ENCODE assay signal across 11 cellular contexts in the genomic region with DNA sequence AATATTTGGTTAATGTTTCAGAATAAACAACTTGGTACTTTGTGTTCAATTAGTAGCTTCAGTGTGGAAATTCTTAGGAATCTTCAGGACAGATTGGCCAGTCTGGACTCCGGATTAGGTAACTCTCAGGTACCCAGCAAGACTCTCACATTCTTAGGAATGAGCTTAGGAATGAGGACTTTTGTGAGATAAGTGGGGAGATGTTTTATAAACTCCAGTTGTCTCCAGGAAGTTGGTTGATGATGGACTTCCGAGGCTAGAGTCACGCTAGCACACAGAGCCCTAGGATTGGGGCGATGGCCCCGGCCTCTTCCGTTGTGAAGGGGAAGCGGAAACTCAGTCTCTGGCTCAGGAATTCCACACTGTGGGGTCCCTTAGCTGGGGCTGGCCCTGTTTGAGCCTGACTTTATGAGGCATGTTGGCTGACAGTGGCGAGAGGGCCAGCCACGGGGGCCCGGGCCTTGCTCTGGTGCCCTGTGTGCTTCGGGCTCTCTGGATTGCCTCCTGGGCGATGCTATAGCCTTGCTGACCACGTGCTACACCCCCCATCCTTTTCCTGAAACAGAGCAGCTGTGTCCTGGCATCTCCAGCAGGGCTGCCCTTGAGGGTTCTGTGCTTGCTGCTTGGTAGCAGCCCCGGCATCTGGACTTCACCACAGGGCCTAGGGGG. TPM values are rescaled to one million over a fixed set of nuclear protein-coding genes. Genes with fewer than 3 reads are reported as not detected.
DNase-seq lines count a peak whose midpoint lies in the region; ATAC-seq and TF ChIP-seq lines count a peak whose summit lies in the region.
"Had no signal": no experiment of that assay in that cellular context is flagged by ENCODE, and none has a peak within 500 bp of the region (broad histone marks: within the 10 kb centered on the region; RNA-seq: fewer than 3 reads in every experiment).

No MANE protein-coding gene starts in this region.

- intact Hi-C loops in body of pancreas (cut with DNase I): no loop called here

- H3K4me3 ChIP-seq in GM23248: no peak overlapping the region
- H3K4me3 ChIP-seq in body of pancreas: no peak overlapping the region
- no peak overlapping the region for H3K4me3 ChIP-seq in skeletal muscle satellite cell (ENCODE audit: low read length)
- H3K4me3 ChIP-seq: colonic mucosa had no signal

- H3K9me3 ChIP-seq in GM23248 (ENCODE audit: low read depth) (no peaks in the 10 kb centered on the region), body of pancreas (no peaks in the 10 kb centered on the region), skeletal muscle satellite cell (replicated peaks; ENCODE audit: low read length) (no peaks in the 10 kb centered on the region)
- H3K9me3 ChIP-seq: colonic mucosa had no signal

- peaks cover 8% of the 10 kb centered on the region for H3K4me1 ChIP-seq in GM23248 (ENCODE audit: insufficient read depth)
- peaks cover 37% of the 10 kb centered on the region for H3K4me1 ChIP-seq in body of pancreas
- peaks cover 18% of the 10 kb centered on the region for H3K4me1 ChIP-seq in skeletal muscle satellite cell (ENCODE audit: control insufficient read depth, insufficient read depth, low read length)
- H3K4me1 ChIP-seq: colonic mucosa had no signal

- H3K9ac ChIP-seq in GM23248: peak overlapping the region; percentile 26; the same call in 1 of the 2 replicates
- H3K9ac ChIP-seq in skeletal muscle satellite cell (ENCODE audit: low read depth, low read length): no peak overlapping the region

- TF ChIP-seq POLR2A in body of pancreas (IDR thresholded peaks at IDR 0.05): no peak

- H3K27me3 ChIP-seq in GM23248 (replicated peaks; ENCODE audit: insufficient read depth) (no peaks in the 10 kb centered on the region), body of pancreas (no peaks in the 10 kb centered on the region), skeletal muscle satellite cell (ENCODE audit: control insufficient read depth, insufficient read depth, low read length) (no peaks in the 10 kb centered on the region)
- H3K27me3 ChIP-seq: colonic mucosa had no signal

- no peaks in the 10 kb centered on the region for H4K20me1 ChIP-seq in GM23248 (ENCODE audit: insufficient read depth)

- H3K4me2 ChIP-seq in GM23248 (ENCODE audit: unreplicated experiment) (no peak overlapping the region), skeletal muscle satellite cell (ENCODE audit: low read length) (peak overlapping the region; percentile 39)

- H3F3A ChIP-seq in GM23248 (ENCODE audit: insufficient read depth): peaks cover 18% of the 10 kb centered on the region; the same call in 1 of the 2 replicates

- H3K36me3 ChIP-seq in GM23248 (ENCODE audit: low read depth): no peaks in the 10 kb centered on the region
- peaks cover 0 to 2% of the 10 kb centered on the region in 2 donors for H3K36me3 ChIP-seq in body of pancreas (replicated peaks in 1 of 2; ENCODE audit: insufficient read depth in 1 of 2, low read depth in 2 of 2)
- peaks cover 19% of the 10 kb centered on the region for H3K36me3 ChIP-seq in skeletal muscle satellite cell (ENCODE audit: insufficient read depth, low read length)
- H3K36me3 ChIP-seq: colonic mucosa had no signal

- DNase-seq in GM23248: peak; percentile 30
- peak; percentile 31 to 64 (median 54) for DNase-seq in body of pancreas
- peak; percentile 72 for DNase-seq in kidney tubule cell (ENCODE audit: low spot score)
- no peak for DNase-seq in hepatic stellate cell (ENCODE audit: low spot score)
- DNase-seq in type B pancreatic cell (ENCODE audit: extremely low spot score, unreplicated experiment): no peak
- DNase-seq in SW 1271 (lab: John Stamatoyannopoulos, UW): no peak
- DNase-seq: colonic mucosa, mammary epithelial cell, SHP77 had no signal

- no peak for TF ChIP-seq CTCF in body of pancreas (IDR thresholded peaks at IDR 0.05)
- TF ChIP-seq CTCF in type B pancreatic cell (conservative IDR thresholded peaks at IDR 0.05): no peak

- peaks cover 12% of the 10 kb centered on the region for H3K36me3 Mint-ChIP-seq in type B pancreatic cell

- H3K27ac ChIP-seq in GM23248 (peak overlapping the region; percentile 51), body of pancreas (peak overlapping the region; percentile 48 to 80 (median 68))
- H3K27ac ChIP-seq: colonic mucosa had no signal

- no peak overlapping the region for H3K4me3 Mint-ChIP-seq in type B pancreatic cell

- in situ Hi-C loops in GM23248 (cut with MboI): no loop called here

- no peak overlapping the region for H2AFZ ChIP-seq in GM23248

- H3K27me3 Mint-ChIP-seq in type B pancreatic cell: no peaks in the 10 kb centered on the region

- no peaks in the 10 kb centered on the region for H3K9me2 ChIP-seq in GM23248 (ENCODE audit: insufficient read depth)

- H3K79me2 ChIP-seq in GM23248 (ENCODE audit: insufficient read depth): peaks cover 55% of the 10 kb centered on the region

- no peaks in the 10 kb centered on the region for H3K9me3 Mint-ChIP-seq in type B pancreatic cell

- no peak overlapping the region for H3K27ac Mint-ChIP-seq in type B pancreatic cell

- peaks cover 18% of the 10 kb centered on the region for H3K4me1 Mint-ChIP-seq in type B pancreatic cell (ENCODE audit: unreplicated experiment)

- WGBS in GM23248 (ENCODE audit: low coverage in 1 of 2, low lambda C conversion rate in 2 of 2, missing lambda C conversion rate in 2 of 2), 2 experiments: 89 to 90% methylated on average over 14 of the region's 14 CpGs
- WGBS in body of pancreas, 2 donors: 71 to 75% methylated on average over 6 to 14 of the region's 14 CpGs

- ATAC-seq in body of pancreas (peak; percentile 36), GM21526 (IDR thresholded peaks at IDR 0.05; ENCODE audit: low FRiP score, unreplicated experiment) (no peak)

RNA-seq across cellular contexts. Expression of a gene that starts 32.4 kb away (rescaled TPM):
- 27.8 and 33.5 TPM in 2 replicates for total RNA-seq in GM23248 (2014; rRNA removed; shearing (Covaris generic))
- polyA plus RNA-seq in GM23248 (2016; fragmentation: Nextera tagmentation; extraction: Ambion mirVana): 0.46 and 1.2 TPM in 2 replicates
- total RNA-seq in body of pancreas (100 to 1,000 TPM in 1 of 2 donors, 10 to 100 TPM in 1; 50.1 to 122 TPM), type B pancreatic cell (ENCODE audit: low replicate concordance) (43.4 and 52.1 TPM in 2 replicates)
- 12.9 and 15.2 TPM in 2 replicates for total RNA-seq in skeletal muscle satellite cell (2012; rRNA removed)

RNA-seq across cellular contexts. Expression of a gene that starts 56.2 kb away (rescaled TPM):
- 7.8 and 8.9 TPM in 2 replicates for total RNA-seq in GM23248 (2014; rRNA removed; shearing (Covaris generic))
- 25.2 and 26.1 TPM in 2 replicates for polyA plus RNA-seq in GM23248 (2016; fragmentation: Nextera tagmentation; extraction: Ambion mirVana)
- total RNA-seq in body of pancreas: 10 to 100 TPM; 38.9 to 41.2 TPM
- total RNA-seq in skeletal muscle satellite cell (2012; rRNA removed): 17.5 and 21.8 TPM in 2 replicates
- total RNA-seq in type B pancreatic cell (ENCODE audit: low replicate concordance): 21.5 and 22.1 TPM in 2 replicates

Comparison
In these comparisons a context has a peak if more than half of its experiments do, and no peak if none do; other contexts are left out.
1. DNase-seq: peak in GM23248 (single experiment), body of pancreas (4 of 4) and kidney tubule cell (single experiment); none in hepatic stellate cell (single experiment), type B pancreatic cell (single experiment) and SW 1271 (0 of 2).